Comparison of ENCODE assay signal across 8 cellular contexts in the genomic region with DNA sequence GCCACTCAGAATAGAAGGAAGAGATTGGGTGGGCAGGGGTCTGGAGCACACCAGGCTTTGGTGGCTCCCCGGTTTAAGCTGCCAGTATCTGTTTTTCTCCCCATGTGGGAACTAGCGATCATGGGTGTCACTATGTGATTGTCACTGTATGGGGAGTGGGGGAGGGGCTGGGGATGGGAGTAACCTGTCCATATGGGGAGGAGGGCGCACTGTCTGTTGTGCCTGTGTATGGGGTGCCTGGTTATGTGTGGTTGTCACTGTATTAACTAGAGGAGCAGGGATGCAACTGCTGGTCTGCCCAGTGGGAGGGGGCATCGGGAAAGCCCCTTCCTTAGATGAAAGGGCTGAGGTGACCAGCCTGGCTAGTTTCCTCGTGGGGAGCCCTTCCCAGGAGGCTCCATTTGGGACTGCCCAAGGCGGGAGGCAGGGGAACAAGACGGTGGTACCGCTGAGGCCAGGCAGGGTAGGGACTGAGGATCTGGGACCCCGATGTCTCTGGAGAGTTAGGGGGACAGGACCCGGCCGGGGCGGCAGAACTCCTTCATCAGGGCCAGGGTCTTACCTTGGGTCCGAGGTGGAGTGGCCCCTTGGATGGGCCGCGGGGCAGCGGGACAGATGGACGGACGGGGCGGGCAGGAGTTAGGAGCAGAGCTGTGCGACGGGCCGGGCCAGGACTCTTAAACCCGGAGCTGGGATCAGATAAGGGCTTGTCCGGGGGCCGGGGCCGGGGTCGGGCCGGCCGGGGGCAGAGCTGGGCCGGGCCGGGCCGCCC. TPM values are rescaled to one million over a fixed set of nuclear protein-coding genes. Genes with fewer than 3 reads are reported as not detected.
DNase-seq lines count a peak whose midpoint lies in the region; ATAC-seq and TF ChIP-seq lines count a peak whose summit lies in the region.

A gene (minus strand): TSS at position 701 of the 772 bp plus-strand sequence. CDS start 27,628 bp downstream, outside the sequence.

- no peaks in the 10 kb centered on the region for H3K9me3 Mint-ChIP-seq in progenitor cell of endocrine pancreas (ENCODE audit: low read depth)

- CTCF ChIA-PET in SK-N-SH (lab: Yijun Ruan, JAX) = interaction anchor here (0.6 to 14.2 kb wide), 7 partner anchors 9 to 183 kb away, joined by 3 to 163 read pairs (median 6); no protein-coding TSS in a partner anchor

- no peak for TF ChIP-seq EP300 in SK-N-SH (IDR thresholded peaks at IDR 0.05; ENCODE audit: borderline replicate concordance in 1 of 2, low read depth in 1 of 2, low read length in 1 of 2)

- POLR2A ChIA-PET in SK-N-SH (lab: Yijun Ruan, JAX) = interaction anchor here (0.5 to 1.1 kb wide), 3 partner anchors 17 to 139 kb away, joined by 3 read pairs; a partner anchor contains a TSS

- H4K20me1 ChIP-seq in SK-N-SH (ENCODE audit: insufficient read depth) = no peaks in the 10 kb centered on the region

- H3K27me3 Mint-ChIP-seq in progenitor cell of endocrine pancreas = peaks cover 77% of the 10 kb centered on the region

- no peaks in the 10 kb centered on the region for H3K9me3 ChIP-seq in SK-N-SH

- H3K27ac Mint-ChIP-seq in progenitor cell of endocrine pancreas = no peak within 1 kb of the TSS

- no peaks in the 10 kb centered on the region for H3K79me2 ChIP-seq in SK-N-SH (ENCODE audit: insufficient read depth)

- H3K36me3 ChIP-seq in GM06990 (ENCODE audit: control insufficient read depth, insufficient read depth, low read length) (no peaks in the 10 kb centered on the region), SK-N-SH (replicated peaks in 1 of 2; ENCODE audit: control insufficient read depth in 1 of 2, insufficient read depth in 2 of 2, low read length in 1 of 2) (no peaks in the 10 kb centered on the region)

- peak within 1 kb of the TSS; percentile 86 for H2AFZ ChIP-seq in SK-N-SH (ENCODE audit: low read depth)

- no peak for TF ChIP-seq RAD21 in SK-N-SH (IDR thresholded peaks at IDR 0.05; ENCODE audit: low read length)

- H3K4me3 Mint-ChIP-seq in progenitor cell of endocrine pancreas (ENCODE audit: low read depth) = peak within 1 kb of the TSS; percentile 95

- H3K4me3 ChIP-seq in GM06990 (replicated peaks; ENCODE audit: low read depth, low read length) (peak within 1 kb of the TSS; percentile 59), SK-N-SH (ENCODE audit: low read depth in 2 of 2, low read length in 1 of 2) (peak within 1 kb of the TSS; percentile 52 to 68), fibroblast of mammary gland (ENCODE audit: control insufficient read depth, low read depth, low read length) (peak within 1 kb of the TSS; percentile 53)

- no peaks in the 10 kb centered on the region for H3K36me3 Mint-ChIP-seq in progenitor cell of endocrine pancreas (ENCODE audit: insufficient read depth)

- 11% methylated on average over 25 of the region's 32 CpGs for WGBS in SK-N-SH (ENCODE audit: low lambda C conversion rate)

- peaks cover 0 to 9% of the 10 kb centered on the region in 2 experiments; a peak in 1 of 4 replicates for H3K4me1 ChIP-seq in SK-N-SH (ENCODE audit: control insufficient read depth in 1 of 2, insufficient read depth in 2 of 2, low read depth in 1 of 2, low read length in 1 of 2)

- peak within 1 kb of the TSS; percentile 91 for H3K4me2 ChIP-seq in SK-N-SH

- no peak for ATAC-seq in GM18858 (IDR thresholded peaks at IDR 0.05; ENCODE audit: unreplicated experiment)
- ATAC-seq in GM19397 (IDR thresholded peaks at IDR 0.05; ENCODE audit: unreplicated experiment) = no peak
- no peak for ATAC-seq in GM19023 (IDR thresholded peaks at IDR 0.05; ENCODE audit: unreplicated experiment)

- no peak within 1 kb of the TSS for H3K9ac ChIP-seq in SK-N-SH

- no peak within 1 kb of the TSS for H3K27ac ChIP-seq in SK-N-SH (ENCODE audit: low read depth in 2 of 2, low read length in 1 of 2)

- H3K9me2 ChIP-seq in SK-N-SH = no peaks in the 10 kb centered on the region

- no peak for DNase-seq in GM06990 (ENCODE audit: extremely low read depth, insufficient read length)
- no peak for DNase-seq in SK-N-SH
- no peak for DNase-seq in fibroblast of mammary gland (ENCODE audit: low read depth)
- no peak for DNase-seq in progenitor cell of endocrine pancreas (ENCODE audit: low spot score, unreplicated experiment)
- DNase-seq in SKM-1 (lab: John Stamatoyannopoulos, UW; ENCODE audit: unreplicated experiment) = no peak

- no peak for TF ChIP-seq CTCF in GM06990 (IDR thresholded peaks at IDR 0.05; ENCODE audit: insufficient read depth, low read length, poor library complexity, severe bottlenecking)
- no peak for TF ChIP-seq CTCF in SK-N-SH (IDR thresholded peaks at IDR 0.05)
- no peak for TF ChIP-seq CTCF in fibroblast of mammary gland (conservative IDR thresholded peaks at IDR 0.05; ENCODE audit: control insufficient read depth, insufficient read depth, low read depth, low read length)
- TF ChIP-seq CTCF in progenitor cell of endocrine pancreas (IDR thresholded peaks at IDR 0.05; ENCODE audit: unreplicated experiment) = no peak

- H3K4me1 Mint-ChIP-seq in progenitor cell of endocrine pancreas (ENCODE audit: low read depth) = peaks cover 14% of the 10 kb centered on the region

- no peaks in the 10 kb centered on the region for H3F3A ChIP-seq in SK-N-SH (replicated peaks; ENCODE audit: insufficient read depth)

- H3K27me3 ChIP-seq in GM06990 (replicated peaks; ENCODE audit: control insufficient read depth, insufficient read depth, low read length) (peaks cover 5% of the 10 kb centered on the region), SK-N-SH (ENCODE audit: insufficient read depth) (peaks cover 34% of the 10 kb centered on the region)

TF ChIP-seq in SK-N-SH, 30 proteins besides CTCF, POLR2A, EP300 and RAD21:
- no peak for TF ChIP-seq FOXJ3 (CRISPR knock-in tag; IDR thresholded peaks at IDR 0.05)
- TF ChIP-seq, protein P1, sequence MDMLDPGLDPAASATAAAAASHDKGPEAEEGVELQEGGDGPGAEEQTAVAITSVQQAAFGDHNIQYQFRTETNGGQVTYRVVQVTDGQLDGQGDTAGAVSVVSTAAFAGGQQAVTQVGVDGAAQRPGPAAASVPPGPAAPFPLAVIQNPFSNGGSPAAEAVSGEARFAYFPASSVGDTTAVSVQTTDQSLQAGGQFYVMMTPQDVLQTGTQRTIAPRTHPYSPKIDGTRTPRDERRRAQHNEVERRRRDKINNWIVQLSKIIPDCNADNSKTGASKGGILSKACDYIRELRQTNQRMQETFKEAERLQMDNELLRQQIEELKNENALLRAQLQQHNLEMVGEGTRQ (IDR thresholded peaks at IDR 0.05; ENCODE audit: borderline replicate concordance, low read depth, low read length) = no peak
- TF ChIP-seq, protein P2, sequence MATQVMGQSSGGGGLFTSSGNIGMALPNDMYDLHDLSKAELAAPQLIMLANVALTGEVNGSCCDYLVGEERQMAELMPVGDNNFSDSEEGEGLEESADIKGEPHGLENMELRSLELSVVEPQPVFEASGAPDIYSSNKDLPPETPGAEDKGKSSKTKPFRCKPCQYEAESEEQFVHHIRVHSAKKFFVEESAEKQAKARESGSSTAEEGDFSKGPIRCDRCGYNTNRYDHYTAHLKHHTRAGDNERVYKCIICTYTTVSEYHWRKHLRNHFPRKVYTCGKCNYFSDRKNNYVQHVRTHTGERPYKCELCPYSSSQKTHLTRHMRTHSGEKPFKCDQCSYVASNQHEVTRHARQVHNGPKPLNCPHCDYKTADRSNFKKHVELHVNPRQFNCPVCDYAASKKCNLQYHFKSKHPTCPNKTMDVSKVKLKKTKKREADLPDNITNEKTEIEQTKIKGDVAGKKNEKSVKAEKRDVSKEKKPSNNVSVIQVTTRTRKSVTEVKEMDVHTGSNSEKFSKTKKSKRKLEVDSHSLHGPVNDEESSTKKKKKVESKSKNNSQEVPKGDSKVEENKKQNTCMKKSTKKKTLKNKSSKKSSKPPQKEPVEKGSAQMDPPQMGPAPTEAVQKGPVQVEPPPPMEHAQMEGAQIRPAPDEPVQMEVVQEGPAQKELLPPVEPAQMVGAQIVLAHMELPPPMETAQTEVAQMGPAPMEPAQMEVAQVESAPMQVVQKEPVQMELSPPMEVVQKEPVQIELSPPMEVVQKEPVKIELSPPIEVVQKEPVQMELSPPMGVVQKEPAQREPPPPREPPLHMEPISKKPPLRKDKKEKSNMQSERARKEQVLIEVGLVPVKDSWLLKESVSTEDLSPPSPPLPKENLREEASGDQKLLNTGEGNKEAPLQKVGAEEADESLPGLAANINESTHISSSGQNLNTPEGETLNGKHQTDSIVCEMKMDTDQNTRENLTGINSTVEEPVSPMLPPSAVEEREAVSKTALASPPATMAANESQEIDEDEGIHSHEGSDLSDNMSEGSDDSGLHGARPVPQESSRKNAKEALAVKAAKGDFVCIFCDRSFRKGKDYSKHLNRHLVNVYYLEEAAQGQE (IDR thresholded peaks at IDR 0.05; ENCODE audit: low read depth, low read length) = no peak
- no peak for TF ChIP-seq GATA2 (CRISPR knock-in tag; IDR thresholded peaks at IDR 0.05)
- TF ChIP-seq, protein P3, sequence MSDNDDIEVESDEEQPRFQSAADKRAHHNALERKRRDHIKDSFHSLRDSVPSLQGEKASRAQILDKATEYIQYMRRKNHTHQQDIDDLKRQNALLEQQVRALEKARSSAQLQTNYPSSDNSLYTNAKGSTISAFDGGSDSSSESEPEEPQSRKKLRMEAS (IDR thresholded peaks at IDR 0.05; ENCODE audit: low read depth) = no peak
- no peak for TF ChIP-seq MXI1 (IDR thresholded peaks at IDR 0.05; ENCODE audit: low read depth, low read length)
- no peak for TF ChIP-seq MEF2A (IDR thresholded peaks at IDR 0.05; ENCODE audit: borderline replicate concordance, low read depth)

RNA-seq across cellular contexts. Expression of the gene that starts here (rescaled TPM):
- 0.03 TPM in 1 of 2 replicates, not detected in the other for polyA plus RNA-seq in SK-N-SH (2012; rRNA removed)
- polyA plus RNA-seq in SK-N-SH (2012; cell fraction: cytosol; rRNA removed) = not detected in 2 replicates
- polyA plus RNA-seq in SK-N-SH (2012; cell fraction: nucleus; rRNA removed) = not detected in 2 replicates
- 0.09 and 0.12 TPM in 2 replicates for total RNA-seq in progenitor cell of endocrine pancreas
